In the genomic region with DNA sequence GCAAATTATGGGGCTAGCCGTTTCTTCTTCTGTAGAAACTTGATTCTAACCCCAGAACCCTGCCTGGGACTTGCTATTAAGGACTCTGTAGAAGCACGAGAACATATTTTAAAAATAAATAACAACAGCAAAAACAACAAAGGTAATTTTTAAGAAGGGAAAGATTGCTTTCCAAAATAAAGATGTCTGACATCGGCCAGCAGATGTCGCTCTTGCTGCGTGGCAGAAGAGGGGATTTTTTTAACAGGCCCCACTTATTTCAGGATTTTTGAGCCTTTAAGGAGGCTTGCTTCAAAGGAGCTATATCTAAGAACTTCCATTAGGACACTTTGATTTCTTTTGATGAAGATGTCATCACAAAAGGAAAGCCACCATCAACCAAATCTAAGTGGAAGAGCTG, we compare ENCODE assay signal across 8 cellular contexts.
DNase-seq lines count a peak whose midpoint lies in the region; ATAC-seq and TF ChIP-seq lines count a peak whose summit lies in the region.

No MANE protein-coding gene starts in this region.

- no peaks in the 10 kb centered on the region for H3K4me1 Mint-ChIP-seq in GM23338
- H3K4me1 Mint-ChIP-seq in activated T-cell treated with anti-CD3 and anti-CD28 coated beads, Interleukin-2, amount 50 U/mL, for 72 hours (ENCODE audit: low read depth), result peaks cover 6% of the 10 kb centered on the region

- no peaks in the 10 kb centered on the region for H3F3A ChIP-seq in GM23338 (replicated peaks; ENCODE audit: low read depth)

- H3K4me2 ChIP-seq in GM23338, result no peak overlapping the region

- no peaks in the 10 kb centered on the region for H3K9me3 Mint-ChIP-seq in GM23338
- no peaks in the 10 kb centered on the region for H3K9me3 Mint-ChIP-seq in activated T-cell treated with anti-CD3 and anti-CD28 coated beads, Interleukin-2, amount 50 U/mL, for 72 hours

- no peaks in the 10 kb centered on the region for H3K9me3 ChIP-seq in psoas muscle

- ATAC-seq in GM23338, result no peak
- no peak for ATAC-seq in activated T-cell treated with anti-CD3 and anti-CD28 coated beads, Interleukin-2, amount 50 U/mL, for 72 hours (replicated peaks in 1 of 2)
- no peak for ATAC-seq in psoas muscle
- ATAC-seq in HG03095 (IDR thresholded peaks at IDR 0.05; ENCODE audit: unreplicated experiment), result no peak

- WGBS in psoas muscle, 3 donors, result 7 to 14% (median 10%) methylated on average over 5 of the region's 5 CpGs

- H3K79me2 ChIP-seq in GM23338 (replicated peaks; ENCODE audit: insufficient read depth), result no peaks in the 10 kb centered on the region

- H3K9me2 ChIP-seq in GM23338 (ENCODE audit: insufficient read depth), result no peaks in the 10 kb centered on the region

- H4K20me1 ChIP-seq in GM23338 (replicated peaks; ENCODE audit: insufficient read depth), result no peaks in the 10 kb centered on the region

- H3K27me3 ChIP-seq in GM23338 (ENCODE audit: insufficient read depth) (no peaks in the 10 kb centered on the region), psoas muscle (ENCODE audit: insufficient read depth in 3 of 3, low read length in 2 of 3) (peaks cover 0 to 9% (median 0%) of the 10 kb centered on the region in 3 donors)

- H3K27ac Mint-ChIP-seq in GM23338, result no peak overlapping the region
- H3K27ac Mint-ChIP-seq in activated T-cell treated with anti-CD3 and anti-CD28 coated beads, Interleukin-2, amount 50 U/mL, for 72 hours, result no peak overlapping the region

- no peaks in the 10 kb centered on the region for H3K36me3 Mint-ChIP-seq in GM23338 (ENCODE audit: low read depth)
- no peaks in the 10 kb centered on the region for H3K36me3 Mint-ChIP-seq in activated T-cell treated with anti-CD3 and anti-CD28 coated beads, Interleukin-2, amount 50 U/mL, for 72 hours (ENCODE audit: insufficient read depth in 2 of 2)

- H3K36me3 ChIP-seq in GM23338 (ENCODE audit: insufficient read depth) (no peaks in the 10 kb centered on the region), psoas muscle (ENCODE audit: insufficient read depth in 1 of 2, low read depth in 1 of 2) (no peaks in the 10 kb centered on the region)

- DNase-seq in AG09309 (ENCODE audit: low read depth) (peak; percentile 11), GM23338 (ENCODE audit: low spot score) (peak; percentile 46), OCI-M1 (lab: John Stamatoyannopoulos, UW) (peak; percentile 59), foreskin fibroblast (peak in 1 of 2 donors; percentile 70), psoas muscle (peak; percentile 33 to 58), GF-D8 (lab: John Stamatoyannopoulos, UW) (no peak)
- DNase-seq in activated T-cell treated with anti-CD3 and anti-CD28 coated beads, Interleukin-2, amount 50 U/mL, for 72 hours, result peak; percentile 45 to 55

- intact Hi-C loops in psoas muscle (cut with DNase I), result loop anchor here (2.0 to 10.0 kb wide), 4 partner anchors 138 to 692 kb away; no protein-coding TSS in a partner anchor

- no peaks in the 10 kb centered on the region for H3K27me3 Mint-ChIP-seq in GM23338 (ENCODE audit: insufficient read depth, low read depth, poor library complexity)
- H3K27me3 Mint-ChIP-seq in activated T-cell treated with anti-CD3 and anti-CD28 coated beads, Interleukin-2, amount 50 U/mL, for 72 hours (ENCODE audit: low read depth), result peaks cover 20% of the 10 kb centered on the region

- H3K4me3 Mint-ChIP-seq in GM23338, result no peak overlapping the region
- H3K4me3 Mint-ChIP-seq in activated T-cell treated with anti-CD3 and anti-CD28 coated beads, Interleukin-2, amount 50 U/mL, for 72 hours, result no peak overlapping the region

- TF ChIP-seq CTCF in AG09309 (IDR thresholded peaks at IDR 0.05; ENCODE audit: control insufficient read depth, insufficient read depth, low read depth, low read length, missing control alignments) (peak; percentile 85), GM23338 (conservative IDR thresholded peaks at IDR 0.05; ENCODE audit: low read depth in 2 of 2) (peak; percentile 76 to 78), foreskin fibroblast (IDR thresholded peaks at IDR 0.05; ENCODE audit: low read depth, low read length) (peak; percentile 38), psoas muscle (IDR thresholded peaks at IDR 0.05) (peak; percentile 76)

- H3K4me1 ChIP-seq in GM23338 (ENCODE audit: insufficient read depth), result no peaks in the 10 kb centered on the region
- H3K4me1 ChIP-seq in psoas muscle, result no peaks in the 10 kb centered on the region

- H3K27ac ChIP-seq in GM23338 (ENCODE audit: low read depth), result no peak overlapping the region
- H3K27ac ChIP-seq in psoas muscle, result no peak overlapping the region

- H3K4me3 ChIP-seq in AG09309 (ENCODE audit: control insufficient read depth, low read depth, low read length) (no peak overlapping the region), GM23338 (no peak overlapping the region), foreskin fibroblast (ENCODE audit: low read depth in 1 of 2, low read length in 2 of 2) (no peak overlapping the region), psoas muscle (no peak overlapping the region)

- no peak overlapping the region for H2AFZ ChIP-seq in GM23338

TF ChIP-seq in GM23338, 12 proteins besides CTCF, POLR2A, EP300 and RAD21:
- TF ChIP-seq, protein P1, sequence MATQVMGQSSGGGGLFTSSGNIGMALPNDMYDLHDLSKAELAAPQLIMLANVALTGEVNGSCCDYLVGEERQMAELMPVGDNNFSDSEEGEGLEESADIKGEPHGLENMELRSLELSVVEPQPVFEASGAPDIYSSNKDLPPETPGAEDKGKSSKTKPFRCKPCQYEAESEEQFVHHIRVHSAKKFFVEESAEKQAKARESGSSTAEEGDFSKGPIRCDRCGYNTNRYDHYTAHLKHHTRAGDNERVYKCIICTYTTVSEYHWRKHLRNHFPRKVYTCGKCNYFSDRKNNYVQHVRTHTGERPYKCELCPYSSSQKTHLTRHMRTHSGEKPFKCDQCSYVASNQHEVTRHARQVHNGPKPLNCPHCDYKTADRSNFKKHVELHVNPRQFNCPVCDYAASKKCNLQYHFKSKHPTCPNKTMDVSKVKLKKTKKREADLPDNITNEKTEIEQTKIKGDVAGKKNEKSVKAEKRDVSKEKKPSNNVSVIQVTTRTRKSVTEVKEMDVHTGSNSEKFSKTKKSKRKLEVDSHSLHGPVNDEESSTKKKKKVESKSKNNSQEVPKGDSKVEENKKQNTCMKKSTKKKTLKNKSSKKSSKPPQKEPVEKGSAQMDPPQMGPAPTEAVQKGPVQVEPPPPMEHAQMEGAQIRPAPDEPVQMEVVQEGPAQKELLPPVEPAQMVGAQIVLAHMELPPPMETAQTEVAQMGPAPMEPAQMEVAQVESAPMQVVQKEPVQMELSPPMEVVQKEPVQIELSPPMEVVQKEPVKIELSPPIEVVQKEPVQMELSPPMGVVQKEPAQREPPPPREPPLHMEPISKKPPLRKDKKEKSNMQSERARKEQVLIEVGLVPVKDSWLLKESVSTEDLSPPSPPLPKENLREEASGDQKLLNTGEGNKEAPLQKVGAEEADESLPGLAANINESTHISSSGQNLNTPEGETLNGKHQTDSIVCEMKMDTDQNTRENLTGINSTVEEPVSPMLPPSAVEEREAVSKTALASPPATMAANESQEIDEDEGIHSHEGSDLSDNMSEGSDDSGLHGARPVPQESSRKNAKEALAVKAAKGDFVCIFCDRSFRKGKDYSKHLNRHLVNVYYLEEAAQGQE (IDR thresholded peaks at IDR 0.05; ENCODE audit: unreplicated experiment), result no peak
